ENCODE assay signal across 26 cellular contexts in the genomic region with DNA sequence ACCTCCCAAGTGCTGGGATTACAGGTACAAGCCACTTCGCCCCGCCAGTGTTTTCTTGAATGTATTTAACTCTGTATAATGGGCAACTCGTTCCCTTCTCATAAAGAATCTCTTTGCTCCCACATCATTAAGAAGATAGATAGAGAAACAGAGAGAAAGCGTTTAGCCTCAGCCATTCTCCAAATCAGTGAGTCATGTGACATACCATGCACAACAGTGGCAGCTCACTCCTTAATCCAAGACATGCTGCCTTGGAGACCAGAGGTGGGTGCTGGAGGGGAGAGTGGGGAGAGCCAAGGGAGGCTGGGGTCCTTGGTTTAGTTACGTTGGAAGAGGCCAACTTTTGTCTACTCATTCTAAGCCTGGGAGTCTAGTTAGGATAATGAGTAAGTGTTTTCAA. TPM values are rescaled to one million over a fixed set of nuclear protein-coding genes. Genes with fewer than 3 reads are reported as not detected.
DNase-seq lines count a peak whose midpoint lies in the region; ATAC-seq, FAIRE-seq and TF ChIP-seq lines count a peak whose summit lies in the region.
"Had no signal": no experiment of that assay in that cellular context is flagged by ENCODE, and none has a peak within 500 bp of the region (broad histone marks: within the 10 kb centered on the region; RNA-seq: fewer than 3 reads in every experiment).

No MANE protein-coding gene starts in this region.

- H3K9me2 ChIP-seq in Karpas-422 (replicated peaks; ENCODE audit: insufficient read depth, low read length) = no peaks in the 10 kb centered on the region

- no peak for TF ChIP-seq EP300 in esophagus muscularis mucosa (IDR thresholded peaks at IDR 0.05)

- H3K4me3 Mint-ChIP-seq in astrocyte (ENCODE audit: unreplicated experiment) = no peak overlapping the region
- H3K4me3 Mint-ChIP-seq: CD14-positive monocyte; CD4-positive, alpha-beta T cell; CD8-positive, alpha-beta memory T cell; H9 had no signal

- H3K9ac ChIP-seq in Karpas-422 (ENCODE audit: low read length) (no peak overlapping the region), astrocyte (ENCODE audit: low read length) (no peak overlapping the region), kidney (ENCODE audit: low read length in 2 of 2) (no peak overlapping the region)
- H3K9ac ChIP-seq: BLaER1 treated with 17β-estradiol and CSF1 and Interleukin-3, amounts not matched to agents 10 nM and 100 nM; GM23248 had no signal

- H3K27me3 Mint-ChIP-seq in astrocyte (ENCODE audit: low read depth, unreplicated experiment) = peaks cover 2% of the 10 kb centered on the region

- intact Hi-C loops in esophagus muscularis mucosa (cut with DNase I) (no loop called here), kidney (cut with DNase I) (no loop called here)

- H3K4me2 ChIP-seq in Karpas-422 (ENCODE audit: low read depth, low read length, poor library complexity, severe bottlenecking) = no peak overlapping the region
- H3K4me2 ChIP-seq in astrocyte (ENCODE audit: low read length) = no peak overlapping the region
- no peak overlapping the region for H3K4me2 ChIP-seq in osteoblast (ENCODE audit: insufficient read depth, low read length)
- H3K4me2 ChIP-seq: A549; BLaER1 treated with 17β-estradiol and CSF1 and Interleukin-3, amounts not matched to agents 10 nM and 100 nM had no signal

- H3K4me3 ChIP-seq in Karpas-422 (ENCODE audit: low read length) = no peak overlapping the region
- no peak overlapping the region for H3K4me3 ChIP-seq in astrocyte (ENCODE audit: insufficient read depth, low read depth, low read length)
- no peak overlapping the region for H3K4me3 ChIP-seq in esophagus muscularis mucosa
- H3K4me3 ChIP-seq in kidney (ENCODE audit: low read length in 2 of 2) = no peak overlapping the region
- H3K4me3 ChIP-seq in osteoblast (ENCODE audit: insufficient read depth, low read length) = no peak overlapping the region
- H3K4me3 ChIP-seq: A549; BLaER1 treated with 17β-estradiol and CSF1 and Interleukin-3, amounts not matched to agents 10 nM and 100 nM; GM12878; GM23248 had no signal

- peak overlapping the region; percentile 2 for H3K27ac Mint-ChIP-seq in astrocyte (ENCODE audit: unreplicated experiment)
- H3K27ac Mint-ChIP-seq: CD4-positive, alpha-beta T cell; CD8-positive, alpha-beta memory T cell; H9 had no signal

- H3K36me3 ChIP-seq in Karpas-422 (ENCODE audit: insufficient read depth, low read length) = peaks cover 26% of the 10 kb centered on the region
- no peaks in the 10 kb centered on the region for H3K36me3 ChIP-seq in astrocyte (ENCODE audit: insufficient read depth, low read length)
- H3K36me3 ChIP-seq in esophagus muscularis mucosa = no peaks in the 10 kb centered on the region
- H3K36me3 ChIP-seq in kidney (ENCODE audit: control insufficient read depth in 1 of 2, insufficient read depth in 2 of 2, low read length in 2 of 2) = no peaks in the 10 kb centered on the region
- no peaks in the 10 kb centered on the region for H3K36me3 ChIP-seq in osteoblast (ENCODE audit: insufficient read depth, low read length)
- H3K36me3 ChIP-seq: BE2C; BLaER1 treated with 17β-estradiol and CSF1 and Interleukin-3, amounts not matched to agents 10 nM and 100 nM had no signal

- H3K9me3 ChIP-seq in Karpas-422 (ENCODE audit: low read length) (no peaks in the 10 kb centered on the region), astrocyte (ENCODE audit: insufficient read depth, low read depth, low read length) (no peaks in the 10 kb centered on the region), esophagus muscularis mucosa (no peaks in the 10 kb centered on the region), kidney (ENCODE audit: control insufficient read depth in 1 of 2, low read length in 2 of 2) (no peaks in the 10 kb centered on the region), osteoblast (ENCODE audit: low read depth, low read length) (no peaks in the 10 kb centered on the region)
- H3K9me3 ChIP-seq: A549; BE2C; BLaER1 treated with 17β-estradiol and CSF1 and Interleukin-3, amounts not matched to agents 10 nM and 100 nM had no signal

- H3K27ac ChIP-seq in Karpas-422 (ENCODE audit: low read length) = peak overlapping the region; percentile 30; the same call in 1 of the 2 replicates
- H3K27ac ChIP-seq in astrocyte (ENCODE audit: low read depth, low read length) = no peak overlapping the region
- no peak overlapping the region for H3K27ac ChIP-seq in esophagus muscularis mucosa (replicated peaks in 1 of 4)
- no peak overlapping the region for H3K27ac ChIP-seq in kidney (ENCODE audit: low read depth in 2 of 2, low read length in 2 of 2)
- H3K27ac ChIP-seq in osteoblast (ENCODE audit: low read depth, low read length) = no peak overlapping the region
- H3K27ac ChIP-seq: A549; BLaER1 treated with 17β-estradiol and CSF1 and Interleukin-3, amounts not matched to agents 10 nM and 100 nM; GM23248 had no signal

- WGBS in esophagus muscularis mucosa = 87% methylated on average over 5 of the region's 5 CpGs

- H3K9me3 Mint-ChIP-seq in astrocyte (ENCODE audit: unreplicated experiment) = peaks cover 2% of the 10 kb centered on the region
- H3K9me3 Mint-ChIP-seq: CD4-positive, alpha-beta T cell; CD8-positive, alpha-beta memory T cell; H9 had no signal

- TF ChIP-seq CTCF in astrocyte (IDR thresholded peaks at IDR 0.05; ENCODE audit: insufficient read depth, low read depth, low read length) = no peak
- TF ChIP-seq CTCF in esophagus muscularis mucosa (IDR thresholded peaks at IDR 0.05) = no peak
- TF ChIP-seq CTCF in kidney (IDR thresholded peaks at IDR 0.05; ENCODE audit: borderline replicate concordance, extremely low read depth, insufficient read depth) = no peak
- TF ChIP-seq CTCF in osteoblast (IDR thresholded peaks at IDR 0.05; ENCODE audit: extremely low read depth, low read depth, low read length) = no peak

- H3K4me1 ChIP-seq in Karpas-422 (ENCODE audit: low read length) (peaks cover 74% of the 10 kb centered on the region), astrocyte (ENCODE audit: insufficient read depth, low read length) (peaks cover 10% of the 10 kb centered on the region), esophagus muscularis mucosa (peaks cover 1 to 6% (median 5%) of the 10 kb centered on the region in 4 donors), kidney (ENCODE audit: control insufficient read depth in 1 of 2, insufficient read depth in 1 of 2, low read depth in 1 of 2, low read length in 2 of 2) (peaks cover 3 to 5% of the 10 kb centered on the region in 2 donors), osteoblast (ENCODE audit: insufficient read depth, low read length) (peaks cover 7% of the 10 kb centered on the region)
- H3K4me1 ChIP-seq: BE2C had no signal

- no peak for TF ChIP-seq POLR2A in esophagus muscularis mucosa (IDR thresholded peaks at IDR 0.05; ENCODE audit: low read depth)

- no peaks in the 10 kb centered on the region for H3K27me3 ChIP-seq in Karpas-422 (ENCODE audit: low read length)
- no peaks in the 10 kb centered on the region for H3K27me3 ChIP-seq in astrocyte (ENCODE audit: insufficient read depth, low read length)
- peaks cover 0 to 20% (median 4%) of the 10 kb centered on the region in 4 donors for H3K27me3 ChIP-seq in esophagus muscularis mucosa
- no peaks in the 10 kb centered on the region for H3K27me3 ChIP-seq in osteoblast (ENCODE audit: insufficient read depth, low read length)

- H3K36me3 Mint-ChIP-seq in astrocyte (ENCODE audit: low read depth, unreplicated experiment) = no peaks in the 10 kb centered on the region
- H3K36me3 Mint-ChIP-seq: CD8-positive, alpha-beta memory T cell had no signal

- FAIRE-seq in astrocyte (lab: Jason Lieb, UNC) (no peak), kidney (lab: Jason Lieb, UNC) (no peak)
- FAIRE-seq: A549, D721Med, GM12878, GM19239 had no signal

- H4K20me1 ChIP-seq in Karpas-422 (ENCODE audit: insufficient read depth, low read depth, low read length) (no peaks in the 10 kb centered on the region), astrocyte (ENCODE audit: insufficient read depth, low read length) (no peaks in the 10 kb centered on the region), osteoblast (ENCODE audit: insufficient read depth, low read length) (no peaks in the 10 kb centered on the region)

- H3K79me2 ChIP-seq in Karpas-422 (ENCODE audit: low read length) (peaks cover 25% of the 10 kb centered on the region), astrocyte (ENCODE audit: insufficient read depth, low read length) (no peaks in the 10 kb centered on the region), osteoblast (ENCODE audit: insufficient read depth, low read length) (no peaks in the 10 kb centered on the region)

- H2AFZ ChIP-seq in Karpas-422 (ENCODE audit: low read length) (no peak overlapping the region), astrocyte (ENCODE audit: low read depth, low read length) (no peak overlapping the region), osteoblast (ENCODE audit: low read length) (no peak overlapping the region)
- H2AFZ ChIP-seq: GM23248 had no signal

- peaks cover 10% of the 10 kb centered on the region for H3K4me1 Mint-ChIP-seq in astrocyte (ENCODE audit: low read depth, unreplicated experiment)

- no peak for DNase-seq in Karpas-422
- DNase-seq in astrocyte (ENCODE audit: low read depth) = no peak
- DNase-seq in esophagus muscularis mucosa (ENCODE audit: extremely low spot score) = peak; percentile 37
- DNase-seq in activated CD4-positive, alpha-beta T cell treated with anti-CD3 and anti-CD28 coated beads for 1 hour = no peak
- no peak for DNase-seq in kidney
- no peak for DNase-seq in osteoblast (ENCODE audit: insufficient read length, low spot score, missing footprints)
- DNase-seq: 8988T; ACHN; AML-193; BE2C; CD4-positive, alpha-beta T cell; CD8-positive, alpha-beta memory T cell; DMS 273 treated with DMSO at 0.1 percent for 48 hours; DMS79; EL; GDM1; GM23248; H9 had no signal

- ATAC-seq in HG03025 (IDR thresholded peaks at IDR 0.05; ENCODE audit: low FRiP score, unreplicated experiment) = no peak
- ATAC-seq: A549, GM12878, HCT116 had no signal

RNA-seq across cellular contexts. Expression of a gene that starts 54.7 kb away (rescaled TPM):
- 82.6 and 110 TPM in 2 replicates for total RNA-seq in Karpas-422 (2014; rRNA removed; shearing (Covaris generic); ENCODE audit: low replicate concordance)
- total RNA-seq in astrocyte (110 and 128 TPM in 2 replicates), esophagus muscularis mucosa (100 to 1,000 TPM in 1 of 4 donors, 10 to 100 TPM in 3; 48.2 to 142 (median 64.0) TPM), kidney (93.8 TPM), osteoblast (126 and 150 TPM in 2 replicates)
- 38.5 TPM for polyA plus RNA-seq in kidney (ENCODE audit: insufficient read depth, low read depth, low replicate concordance)
